Comparison of ENCODE assay signal across 22 cellular contexts in the genomic region with DNA sequence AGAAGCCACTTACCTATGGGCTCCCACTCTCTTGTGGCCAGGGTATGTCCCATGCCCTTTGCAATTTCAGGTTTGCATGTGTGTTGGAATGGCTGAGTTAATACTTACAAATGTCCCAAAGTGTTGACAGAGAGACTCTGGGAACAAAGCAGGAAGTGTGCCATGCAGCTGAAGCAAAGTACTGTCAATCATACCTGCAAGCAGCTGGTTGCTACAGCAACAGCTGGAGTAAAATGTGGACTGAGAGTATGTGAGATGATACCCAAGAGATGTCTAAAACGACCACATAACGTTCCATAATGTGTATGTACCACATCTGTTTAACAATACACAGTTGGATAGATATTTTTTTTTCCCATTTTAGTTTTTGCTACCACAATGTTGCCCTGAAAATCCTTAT.
DNase-seq lines count a peak whose midpoint lies in the region; ATAC-seq, FAIRE-seq and TF ChIP-seq lines count a peak whose summit lies in the region.
"Had no signal": no experiment of that assay in that cellular context is flagged by ENCODE, and none has a peak within 500 bp of the region (broad histone marks: within the 10 kb centered on the region; RNA-seq: fewer than 3 reads in every experiment).

No MANE protein-coding gene starts in this region.

- TF ChIP-seq CTCF in GM12865 (IDR thresholded peaks at IDR 0.05; ENCODE audit: insufficient read depth, low read depth, low read length, missing control alignments): no peak
- no peak for TF ChIP-seq CTCF in NB4 (IDR thresholded peaks at IDR 0.05; ENCODE audit: low read depth, low read length)

- peak; percentile 75 for FAIRE-seq in GM19239 (lab: Jason Lieb, UNC)

- TF ChIP-seq POLR2A in NB4 (IDR thresholded peaks at IDR 0.05; ENCODE audit: extremely low read depth, insufficient read length): no peak

- intact Hi-C loops in Right ventricle myocardium superior (cut with DNase I): no loop called here

- ATAC-seq in HG02943 (IDR thresholded peaks at IDR 0.05; ENCODE audit: low read depth, unreplicated experiment) (peak; percentile 57), Right ventricle myocardium superior (ENCODE audit: poor library complexity) (no peak)
- ATAC-seq: activated T-cell treated with anti-CD3 and anti-CD28 coated beads, Interleukin-2, amount 50 U/mL, for 4 hours had no signal

- H3K4me3 ChIP-seq in GM12865 (ENCODE audit: low read depth, low read length) (no peak overlapping the region), NB4 (ENCODE audit: low read depth, low read length) (no peak overlapping the region)
- H3K4me3 ChIP-seq: heart left ventricle, lung, neural progenitor cell, SK-N-MC had no signal

- peak; percentile 33 for DNase-seq in GM12865 (ENCODE audit: low read depth)
- no peak for DNase-seq in GM19239 (ENCODE audit: insufficient read length, low spot score)
- peak; percentile 3 for DNase-seq in NB4 (ENCODE audit: low read depth)
- no peak for DNase-seq in Right ventricle myocardium superior
- DNase-seq in stimulated activated CD4-positive, alpha-beta T cell treated with anti-CD3 and anti-CD28 coated beads, Interleukin-2, amount 100 ng/mL, for 24 hours: no peak
- no peak for DNase-seq in NCI-H2107 (lab: John Stamatoyannopoulos, UW)
- DNase-seq: activated CD4-positive, alpha-beta T cell treated with anti-CD3 and anti-CD28 coated beads for 48 hours; activated naive CD4-positive, alpha-beta T cell treated with Interleukin-2 at 50 U/mL for 16 hours; activated T-cell treated with anti-CD3 and anti-CD28 coated beads, Interleukin-2, amount 50 U/mL, for 4 hours; brain microvascular endothelial cell; Calu3; effector CD4-positive, alpha-beta T cell; heart left ventricle; kidney glomerular epithelial cell; NCI-H526; right cardiac atrium; stimulated activated CD4-positive, alpha-beta T cell treated with anti-CD3 and anti-CD28 coated beads, Interleukin-4, amount 100 ng/mL, for 24 hours; stimulated activated naive B cell treated with anti-CD40 and anti-IgM and Interleukin-4, amounts not matched to agents 10 μg/mL and 1 μg/mL and 100 μg/mL, for 72 hours had no signal

Comparison
In these comparisons a context has a peak if more than half of its experiments do, and no peak if none do; other contexts are left out.
1. DNase-seq: peak in GM12865 (single experiment) and NB4 (single experiment); none in GM19239 (single experiment), Right ventricle myocardium superior (single experiment), stimulated activated CD4-positive, alpha-beta T cell treated with anti-CD3 and anti-CD28 coated beads, Interleukin-2, amount 100 ng/mL, for 24 hours (0 of 2) and NCI-H2107 (single experiment).